ENCODE assay signal across 8 cellular contexts in genomic region chr4:88054909-88055308, GRCh38. TPM values are rescaled to one million over a fixed set of nuclear protein-coding genes. Genes with fewer than 3 reads are reported as not detected.
A peak's percentile ranks its signal among the peaks of the same experiment; 100 is the strongest.
DNase-seq lines count a peak whose midpoint lies in the region; ATAC-seq and TF ChIP-seq lines count a peak whose summit lies in the region.

No MANE protein-coding gene starts in this region.

- in situ Hi-C loops in T47D (cut with HindIII; ENCODE audit: low pct_unique_long_range_greater_than_20kb, low sequenced_read_pairs) = no loop called here

- ATAC-seq in lung (ENCODE audit: insufficient read depth, low FRiP score) (no peak), HG02678 (IDR thresholded peaks at IDR 0.05; ENCODE audit: unreplicated experiment) (no peak)

- H3K4me1 ChIP-seq in lung (ENCODE audit: control insufficient read depth in 2 of 2, insufficient read depth in 2 of 2, low read length in 2 of 2) = peaks cover 0 to 2% of the 10 kb centered on the region in 2 donors

- 73 to 100% methylated on average over 2 of the region's 2 CpGs for WGBS in lung, 2 donors

- DNase-seq in A172 (ENCODE audit: low spot score) (peak; percentile 59), M059J (ENCODE audit: low read depth) (peak; percentile 55), T47D (ENCODE audit: low read depth in 1 of 2, low spot score in 1 of 2) (peak; percentile 6 to 69), lung (ENCODE audit: low spot score) (no peak), NCI-H2171 treated with DMSO at 0.1 percent for 48 hours (lab: John Stamatoyannopoulos, UW) (no peak), occipital lobe (lab: John Stamatoyannopoulos, UW) (no peak)

- no peaks in the 10 kb centered on the region for H3K27me3 ChIP-seq in lung (ENCODE audit: control insufficient read depth, insufficient read depth)

- TF ChIP-seq CTCF in GM12873 (IDR thresholded peaks at IDR 0.05; ENCODE audit: insufficient read depth, low read depth, low read length, missing control alignments) (peak; percentile 38), lung (IDR thresholded peaks at IDR 0.05; ENCODE audit: control extremely low read depth, extremely low read depth) (peak; percentile 9)

- H3K4me3 ChIP-seq in lung = no peak overlapping the region

- no peak overlapping the region for H3K27ac ChIP-seq in lung (ENCODE audit: low read depth in 1 of 2, low read length in 1 of 2)

- no peaks in the 10 kb centered on the region for H3K9me3 ChIP-seq in lung (ENCODE audit: control insufficient read depth in 2 of 2, insufficient read depth in 1 of 2, low read length in 1 of 2)

- H3K36me3 ChIP-seq in lung (ENCODE audit: control insufficient read depth in 2 of 2, insufficient read depth in 2 of 2, low read length in 2 of 2) = peaks cover 9 to 22% of the 10 kb centered on the region in 2 donors

RNA-seq across cellular contexts. Expression of gene PKD2, which starts 47.5 kb away (rescaled TPM):
- 28.3 and 42.4 TPM in 2 replicates for total RNA-seq in A172 (2014; rRNA removed; shearing (Covaris generic))
- 19.5 and 26.4 TPM in 2 replicates for total RNA-seq in M059J (2014; rRNA removed; shearing (Covaris generic))
- total RNA-seq in lung = 10 to 100 TPM; 24.4 to 71.2 TPM
- polyA plus RNA-seq in lung = 1 to 10 TPM; 8.5 to 9.8 TPM
- 59.9 TPM for total RNA-seq in occipital lobe

Comparison
In these comparisons a context has a peak if more than half of its experiments do, and no peak if none do; other contexts are left out.
1. DNase-seq: peak in A172 (single experiment), M059J (single experiment) and T47D (2 of 2); none in lung (single experiment), NCI-H2171 treated with DMSO at 0.1 percent for 48 hours (single experiment) and occipital lobe (single experiment).